24 cellular contexts compared by ENCODE assay signal in the genomic region with DNA sequence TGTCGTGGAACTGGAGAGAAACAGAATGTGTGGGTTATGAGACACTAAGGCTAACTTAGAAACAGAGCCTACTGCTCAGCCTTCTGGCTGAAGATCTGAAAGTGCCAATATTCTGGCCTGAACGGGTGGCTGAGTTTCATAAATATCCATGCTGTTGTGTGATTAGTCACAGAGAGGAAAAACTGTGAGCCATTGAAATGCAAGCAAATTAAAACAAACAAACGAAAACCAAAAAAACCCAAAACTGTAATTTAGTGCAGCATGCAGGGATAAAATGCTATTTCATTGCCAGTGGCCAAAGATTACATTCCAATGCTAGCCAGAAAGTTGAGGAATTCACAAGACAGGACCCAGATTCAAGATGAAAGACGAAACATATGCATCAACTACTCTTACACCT.
DNase-seq lines count a peak whose midpoint lies in the region; ATAC-seq, FAIRE-seq and TF ChIP-seq lines count a peak whose summit lies in the region.
"Had no signal": no experiment of that assay in that cellular context is flagged by ENCODE, and none has a peak within 500 bp of the region (broad histone marks: within the 10 kb centered on the region; RNA-seq: fewer than 3 reads in every experiment).

No MANE protein-coding gene starts in this region.

- H3K9me2 ChIP-seq in GM23248 (ENCODE audit: insufficient read depth): no peaks in the 10 kb centered on the region

- H3K36me3 Mint-ChIP-seq in astrocyte (ENCODE audit: low read depth, unreplicated experiment): no peaks in the 10 kb centered on the region
- H3K36me3 Mint-ChIP-seq: CD4-positive, CD25-positive, alpha-beta regulatory T cell had no signal

- H3K27me3 ChIP-seq in AG04450 (ENCODE audit: control insufficient read depth, insufficient read depth, low read length) (peaks cover 6% of the 10 kb centered on the region), GM23248 (replicated peaks; ENCODE audit: insufficient read depth) (no peaks in the 10 kb centered on the region), astrocyte (ENCODE audit: insufficient read depth, low read length) (no peaks in the 10 kb centered on the region)
- H3K27me3 ChIP-seq: ovary, upper lobe of left lung had no signal

- in situ Hi-C loops in GM23248 (cut with MboI): no loop called here
- in situ Hi-C loops in G401 (cut with HindIII; ENCODE audit: low sequenced_read_pairs): no loop called here

- H3K27me3 Mint-ChIP-seq in astrocyte (ENCODE audit: low read depth, unreplicated experiment): no peaks in the 10 kb centered on the region
- H3K27me3 Mint-ChIP-seq: CD4-positive, CD25-positive, alpha-beta regulatory T cell had no signal

- peak; percentile 50 for FAIRE-seq in astrocyte (lab: Jason Lieb, UNC)

- no peaks in the 10 kb centered on the region for H3K9me3 ChIP-seq in AG04450 (ENCODE audit: control insufficient read depth, insufficient read depth, low read length)
- no peaks in the 10 kb centered on the region for H3K9me3 ChIP-seq in GM23248 (ENCODE audit: low read depth)
- no peaks in the 10 kb centered on the region for H3K9me3 ChIP-seq in astrocyte (ENCODE audit: insufficient read depth, low read depth, low read length)
- H3K9me3 ChIP-seq: ovary, upper lobe of left lung had no signal

- H4K20me1 ChIP-seq in GM23248 (ENCODE audit: insufficient read depth) (no peaks in the 10 kb centered on the region), astrocyte (ENCODE audit: insufficient read depth, low read length) (no peaks in the 10 kb centered on the region)

- peaks cover 4% of the 10 kb centered on the region for H3K4me1 Mint-ChIP-seq in astrocyte (ENCODE audit: low read depth, unreplicated experiment)
- H3K4me1 Mint-ChIP-seq: CD4-positive, CD25-positive, alpha-beta regulatory T cell had no signal

- no peak for ATAC-seq in left lobe of liver
- ATAC-seq in GM18873 (IDR thresholded peaks at IDR 0.05; ENCODE audit: low FRiP score, unreplicated experiment): no peak
- ATAC-seq: esophagus mucosa; sciatic nerve; stimulated activated naive CD8-positive, alpha-beta T cell treated with anti-CD3 and anti-CD28 coated beads, Interleukin-15, Interleukin-2, amounts not matched to agents 100 U/mL and 50 U/mL, for 24 hours had no signal

- H3K4me1 ChIP-seq in GM23248 (ENCODE audit: insufficient read depth): peaks cover 15% of the 10 kb centered on the region
- H3K4me1 ChIP-seq in astrocyte (ENCODE audit: insufficient read depth, low read length): no peaks in the 10 kb centered on the region
- H3K4me1 ChIP-seq: upper lobe of left lung had no signal

- TF ChIP-seq CTCF in AG04450 (IDR thresholded peaks at IDR 0.05; ENCODE audit: low read depth, low read length) (no peak), astrocyte (IDR thresholded peaks at IDR 0.05; ENCODE audit: insufficient read depth, low read depth, low read length) (no peak)

- H3K4me3 Mint-ChIP-seq in astrocyte (ENCODE audit: unreplicated experiment): no peak overlapping the region
- H3K4me3 Mint-ChIP-seq: CD4-positive, CD25-positive, alpha-beta regulatory T cell; GM23338 had no signal

- H3K27ac ChIP-seq in AG04450 (ENCODE audit: low read depth, low read length): no peak overlapping the region
- H3K27ac ChIP-seq in GM23248: 0 out of 2 replicates have a peak overlapping the region, but pooled peaks have one; percentile 7
- H3K27ac ChIP-seq in astrocyte (ENCODE audit: low read depth, low read length): no peak overlapping the region
- H3K27ac ChIP-seq: KMS-11, ovary, upper lobe of left lung had no signal

- POLR2A ChIA-PET in AG04450 (lab: Yijun Ruan, JAX): interaction anchor here (0.6 kb wide), 1 partner anchor 132 kb away, joined by 4 read pairs; no protein-coding TSS in a partner anchor

- H2AFZ ChIP-seq in GM23248: peak overlapping the region; percentile 51
- H2AFZ ChIP-seq in astrocyte (ENCODE audit: low read depth, low read length): no peak overlapping the region
- H2AFZ ChIP-seq: GM23338 had no signal

- H3K36me3 ChIP-seq in GM23248 (ENCODE audit: low read depth): no peaks in the 10 kb centered on the region
- no peaks in the 10 kb centered on the region for H3K36me3 ChIP-seq in astrocyte (ENCODE audit: insufficient read depth, low read length)
- H3K36me3 ChIP-seq: ovary, upper lobe of left lung had no signal

- 31 to 32% methylated on average over 4 of the region's 4 CpGs for WGBS in GM23248 (ENCODE audit: low coverage in 1 of 2, low lambda C conversion rate in 2 of 2, missing lambda C conversion rate in 2 of 2), 2 experiments

- H3K9ac ChIP-seq in GM23248 (peak overlapping the region; percentile 23; the same call in 1 of the 2 replicates), astrocyte (ENCODE audit: low read length) (no peak overlapping the region)
- H3K9ac ChIP-seq: KMS-11 had no signal

- H3F3A ChIP-seq in GM23248 (ENCODE audit: insufficient read depth): peaks cover 8% of the 10 kb centered on the region; the same call in 1 of the 2 replicates

- no peak overlapping the region for H3K27ac Mint-ChIP-seq in astrocyte (ENCODE audit: unreplicated experiment)
- H3K27ac Mint-ChIP-seq: CD4-positive, CD25-positive, alpha-beta regulatory T cell; GM23338 had no signal

- H3K4me3 ChIP-seq in AG04450 (ENCODE audit: low read depth, low read length): no peak overlapping the region
- H3K4me3 ChIP-seq in GM23248: no peak overlapping the region
- H3K4me3 ChIP-seq in astrocyte (ENCODE audit: insufficient read depth, low read depth, low read length): no peak overlapping the region
- H3K4me3 ChIP-seq: GM23338, ovary, upper lobe of left lung had no signal

- H3K79me2 ChIP-seq in GM23248 (ENCODE audit: insufficient read depth) (no peaks in the 10 kb centered on the region), astrocyte (ENCODE audit: insufficient read depth, low read length) (no peaks in the 10 kb centered on the region)

- CTCF ChIA-PET in AG04450 (lab: Charles Lee): no interaction called here

- no peaks in the 10 kb centered on the region for H3K9me3 Mint-ChIP-seq in astrocyte (ENCODE audit: unreplicated experiment)
- H3K9me3 Mint-ChIP-seq: GM23338 had no signal

- DNase-seq in AG04450 (ENCODE audit: low read depth, low spot score) (peak; percentile 7), GM23248 (peak; percentile 54), astrocyte (ENCODE audit: low read depth) (peak; percentile 58), foreskin melanocyte (peak; percentile 22), G401 (ENCODE audit: low spot score) (no peak), NCI-H2171 treated with DMSO at 0.1 percent for 48 hours (lab: John Stamatoyannopoulos, UW) (no peak), left lobe of liver (ENCODE audit: low spot score) (no peak)
- DNase-seq: 8988T; activated CD4-positive, alpha-beta T cell treated with anti-CD3 and anti-CD28 coated beads for 48 hours; CD4-positive, CD25-positive, alpha-beta regulatory T cell; effector CD4-positive, alpha-beta T cell; NCI-H1092 treated with DMSO at 0.1 percent for 48 hours; NCI-H2081 treated with DMSO at 0.1 percent for 48 hours; NCI-H510A treated with DMSO at 0.1 percent for 48 hours; ovary; stimulated activated CD4-positive, alpha-beta T cell treated with anti-CD3 and anti-CD28 coated beads, Interleukin-2, amount 100 ng/mL, for 24 hours; stimulated activated naive CD8-positive, alpha-beta T cell treated with anti-CD3 and anti-CD28 coated beads, Interleukin-15, Interleukin-2, amounts not matched to agents 100 U/mL and 50 U/mL, for 24 hours; T-helper 1 cell; upper lobe of left lung had no signal

- peak overlapping the region; percentile 38 for H3K4me2 ChIP-seq in GM23248 (ENCODE audit: unreplicated experiment)
- H3K4me2 ChIP-seq in astrocyte (ENCODE audit: low read length): peak overlapping the region; percentile 26
- H3K4me2 ChIP-seq: KMS-11 had no signal

Comparison
In these comparisons a context has a peak if more than half of its experiments do, and no peak if none do; other contexts are left out.
1. DNase-seq: peak in AG04450 (single experiment), GM23248 (single experiment), astrocyte (single experiment) and foreskin melanocyte (single experiment); none in G401 (single experiment), NCI-H2171 treated with DMSO at 0.1 percent for 48 hours (single experiment) and left lobe of liver (single experiment).